ENCODE assay signal across 21 cellular contexts in the genomic region with DNA sequence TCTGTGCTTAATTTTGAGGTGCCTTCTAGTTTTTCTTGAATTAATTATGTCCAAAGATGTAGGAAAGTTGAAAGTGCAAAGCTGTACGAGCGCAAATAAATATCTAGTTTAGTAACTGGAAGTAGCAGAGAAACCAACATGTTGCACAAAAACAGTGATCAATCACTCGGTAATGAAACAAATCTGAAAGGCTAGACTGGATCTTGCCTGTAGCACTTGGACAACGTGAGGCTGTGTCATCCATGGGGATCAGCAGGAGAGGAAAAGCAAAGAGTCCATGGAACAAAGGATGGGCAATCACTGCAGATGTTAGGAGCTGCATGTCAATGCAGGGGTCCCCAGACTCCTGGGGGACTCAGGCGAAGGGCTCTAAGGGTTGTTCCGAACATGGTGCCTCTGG.
DNase-seq lines count a peak whose midpoint lies in the region; ATAC-seq and TF ChIP-seq lines count a peak whose summit lies in the region.
"Had no signal": no experiment of that assay in that cellular context is flagged by ENCODE, and none has a peak within 500 bp of the region (broad histone marks: within the 10 kb centered on the region; RNA-seq: fewer than 3 reads in every experiment).

No MANE protein-coding gene starts in this region.

- no peak overlapping the region for H4K91ac ChIP-seq in neuronal stem cell (ENCODE audit: low read depth, low read length, poor library complexity)

- WGBS in neuronal stem cell (ENCODE audit: extremely low coverage in 2 of 2, insufficient read length in 2 of 2, insufficient replicate concordance in 1 of 2), 2 donors = no CpG with 5 or more reads among the region's 6 CpGs

- H3K9me3 ChIP-seq in neuronal stem cell (replicated peaks in 1 of 2; ENCODE audit: control insufficient read depth in 2 of 2, insufficient read depth in 1 of 2, low read depth in 1 of 2, low read length in 2 of 2) = peaks cover 0 to 5% of the 10 kb centered on the region in 2 donors
- H3K9me3 ChIP-seq in uterus = no peaks in the 10 kb centered on the region
- H3K9me3 ChIP-seq: HAP-1, prostate gland had no signal

- no peaks in the 10 kb centered on the region for H3K36me3 Mint-ChIP-seq in GM23338 (ENCODE audit: low read depth)
- H3K36me3 Mint-ChIP-seq: immature natural killer cell had no signal

- no peak overlapping the region for H2BK5ac ChIP-seq in neuronal stem cell (ENCODE audit: low read length)

- H3K4ac ChIP-seq in neuronal stem cell (ENCODE audit: low read length) = no peak overlapping the region

- no peak overlapping the region for H3K27ac Mint-ChIP-seq in GM23338
- H3K27ac Mint-ChIP-seq: T-helper 1 cell treated with Interleukin-12 subunit alpha and Interleukin-12 subunit beta and Interleukin-4 antibody, amounts not matched to agents 30 μg/mL and 1 μg/mL, for 36 hours had no signal

- no peak overlapping the region for H3K27ac ChIP-seq in GM23338 (ENCODE audit: low read depth)
- H3K27ac ChIP-seq in neuronal stem cell (replicated peaks; ENCODE audit: low read length) = no peak overlapping the region
- H3K27ac ChIP-seq in uterus = peak overlapping the region in 1 of 2 donors; percentile 37
- H3K27ac ChIP-seq: prostate gland, RWPE1, SK-N-MC had no signal

- H2BK120ac ChIP-seq in neuronal stem cell (ENCODE audit: low read depth, low read length) = no peak overlapping the region

- TF ChIP-seq POLR2A in uterus (IDR thresholded peaks at IDR 0.05) = no peak

- H3K27me3 ChIP-seq in GM23338 (ENCODE audit: insufficient read depth) = no peaks in the 10 kb centered on the region
- no peaks in the 10 kb centered on the region for H3K27me3 ChIP-seq in neuronal stem cell (ENCODE audit: control insufficient read depth in 3 of 3, insufficient read depth in 3 of 3, low read depth in 1 of 3, low read length in 3 of 3)
- H3K27me3 ChIP-seq in uterus = no peaks in the 10 kb centered on the region

- no peak overlapping the region for H3K18ac ChIP-seq in neuronal stem cell (ENCODE audit: low read length)

- intact Hi-C loops in uterus (cut with DNase I; ENCODE audit: low total_unique reads) = no loop called here

- H3K4me2 ChIP-seq in GM23338 (no peak overlapping the region), neuronal stem cell (ENCODE audit: insufficient read depth, low read length, poor library complexity, severe bottlenecking) (no peak overlapping the region)

- H2AFZ ChIP-seq in GM23338 (peak overlapping the region; percentile 48; the same call in 1 of the 2 replicates), neuronal stem cell (ENCODE audit: low read length) (peak overlapping the region; percentile 51)

- peaks cover 15% of the 10 kb centered on the region; the same call in 1 of the 2 replicates for H3K9me2 ChIP-seq in GM23338 (ENCODE audit: insufficient read depth)

- H3K4me1 ChIP-seq in GM23338 (ENCODE audit: insufficient read depth) (no peaks in the 10 kb centered on the region), neuronal stem cell (ENCODE audit: control insufficient read depth in 2 of 2, insufficient read depth in 1 of 2, low read depth in 1 of 2, low read length in 2 of 2) (peaks cover 2 to 5% of the 10 kb centered on the region in 2 donors), uterus (no peaks in the 10 kb centered on the region)
- H3K4me1 ChIP-seq: HAP-1, prostate gland had no signal

- H3K4me3 Mint-ChIP-seq in GM23338 = no peak overlapping the region
- H3K4me3 Mint-ChIP-seq: immature natural killer cell; T-helper 1 cell treated with Interleukin-12 subunit alpha and Interleukin-12 subunit beta and Interleukin-4 antibody, amounts not matched to agents 30 μg/mL and 1 μg/mL, for 36 hours had no signal

- no peak overlapping the region for H4K8ac ChIP-seq in neuronal stem cell (ENCODE audit: low read depth, low read length)

- H3K79me1 ChIP-seq in neuronal stem cell (ENCODE audit: low read depth, low read length) = no peaks in the 10 kb centered on the region

- H3K36me3 ChIP-seq in GM23338 (ENCODE audit: insufficient read depth) (no peaks in the 10 kb centered on the region), neuronal stem cell (replicated peaks in 1 of 2; ENCODE audit: control insufficient read depth in 2 of 2, insufficient read depth in 2 of 2, low read length in 2 of 2) (no peaks in the 10 kb centered on the region), uterus (no peaks in the 10 kb centered on the region)
- H3K36me3 ChIP-seq: HAP-1, prostate gland had no signal

- TF ChIP-seq CTCF in GM23338 (conservative IDR thresholded peaks at IDR 0.05; ENCODE audit: low read depth in 2 of 2) (no peak), uterus (IDR thresholded peaks at IDR 0.05) (no peak)

- peaks cover 11% of the 10 kb centered on the region for H3K4me1 Mint-ChIP-seq in GM23338

- H2BK15ac ChIP-seq in neuronal stem cell (ENCODE audit: low read length) = no peak overlapping the region

- no peak overlapping the region for H2BK12ac ChIP-seq in neuronal stem cell (ENCODE audit: low read length)

- H2AK5ac ChIP-seq in neuronal stem cell (ENCODE audit: low read depth, low read length) = no peak overlapping the region

- ATAC-seq in GM23338 (no peak), esophagus mucosa (peak; percentile 22)

- H3K23ac ChIP-seq in neuronal stem cell (ENCODE audit: low read depth, low read length, poor library complexity) = no peak overlapping the region

- no peaks in the 10 kb centered on the region for H3F3A ChIP-seq in GM23338 (replicated peaks; ENCODE audit: low read depth)

- H3K9ac ChIP-seq in neuronal stem cell (ENCODE audit: low read depth, low read length, poor library complexity) = no peak overlapping the region

- DNase-seq in AG08395 (ENCODE audit: low spot score) = peak; percentile 2
- no peak for DNase-seq in GM23338 (ENCODE audit: low spot score)
- no peak for DNase-seq in neuronal stem cell (ENCODE audit: low spot score)
- no peak for DNase-seq in activated T-cell treated with anti-CD3 and anti-CD28 coated beads, Interleukin-2, amount 50 U/mL, for 48 hours
- no peak for DNase-seq in midbrain (lab: John Stamatoyannopoulos, UW)
- DNase-seq in OCI-M1 (lab: John Stamatoyannopoulos, UW) = no peak
- no peak for DNase-seq in uterus
- DNase-seq: activated CD8-positive, alpha-beta memory T cell treated with anti-CD3 and anti-CD28 coated beads for 24 hours; activated gamma-delta T cell treated with Interleukin-2 at 50 U/mL for 16 hours; activated T-cell treated with anti-CD3 and anti-CD28 coated beads, Interleukin-2, amount 50 U/mL, for 1 hour; immature natural killer cell; NCI-H1092 treated with DMSO at 0.1 percent for 48 hours; NCI-H2029 treated with DMSO at 0.1 percent for 48 hours; NCI-H2227 treated with DMSO at 0.1 percent for 48 hours; stimulated activated CD4-positive, alpha-beta T cell treated with anti-CD3 and anti-CD28 coated beads, Interleukin-1b, Interleukin-23, amount 100 ng/mL, for 48 hours had no signal

- H3K4me3 ChIP-seq in GM23338 = no peak overlapping the region
- H3K4me3 ChIP-seq in neuronal stem cell (ENCODE audit: low read length in 2 of 2) = no peak overlapping the region
- H3K4me3 ChIP-seq in uterus = no peak overlapping the region
- H3K4me3 ChIP-seq: HAP-1, prostate gland, SK-N-MC had no signal

- no peaks in the 10 kb centered on the region for H4K20me1 ChIP-seq in GM23338 (replicated peaks; ENCODE audit: insufficient read depth)

- no peak overlapping the region for H3K14ac ChIP-seq in neuronal stem cell (ENCODE audit: low read length)

- peaks cover 2% of the 10 kb centered on the region for H3K27me3 Mint-ChIP-seq in GM23338 (ENCODE audit: insufficient read depth, low read depth, poor library complexity)

- H3K9me3 Mint-ChIP-seq in GM23338 = no peaks in the 10 kb centered on the region

- no peaks in the 10 kb centered on the region for H3K79me2 ChIP-seq in GM23338 (replicated peaks; ENCODE audit: insufficient read depth)

TF ChIP-seq in GM23338, 12 proteins besides CTCF, POLR2A, EP300 and RAD21 (continues in another document):
- TF ChIP-seq NANOG (IDR thresholded peaks at IDR 0.05; ENCODE audit: borderline replicate concordance) (no peak), ZNF114 (CRISPR knock-in tag; IDR thresholded peaks at IDR 0.05) (no peak), ZNF331 (CRISPR knock-in tag; IDR thresholded peaks at IDR 0.05; ENCODE audit: low read depth) (no peak), JUNB (IDR thresholded peaks at IDR 0.05; ENCODE audit: unreplicated experiment) (no peak), POLR2AphosphoS5 (IDR thresholded peaks at IDR 0.05; ENCODE audit: low read depth) (no peak), EZH2 (IDR thresholded peaks at IDR 0.05; ENCODE audit: low read depth, unreplicated experiment) (no peak)
- TF ChIP-seq, protein P1, sequence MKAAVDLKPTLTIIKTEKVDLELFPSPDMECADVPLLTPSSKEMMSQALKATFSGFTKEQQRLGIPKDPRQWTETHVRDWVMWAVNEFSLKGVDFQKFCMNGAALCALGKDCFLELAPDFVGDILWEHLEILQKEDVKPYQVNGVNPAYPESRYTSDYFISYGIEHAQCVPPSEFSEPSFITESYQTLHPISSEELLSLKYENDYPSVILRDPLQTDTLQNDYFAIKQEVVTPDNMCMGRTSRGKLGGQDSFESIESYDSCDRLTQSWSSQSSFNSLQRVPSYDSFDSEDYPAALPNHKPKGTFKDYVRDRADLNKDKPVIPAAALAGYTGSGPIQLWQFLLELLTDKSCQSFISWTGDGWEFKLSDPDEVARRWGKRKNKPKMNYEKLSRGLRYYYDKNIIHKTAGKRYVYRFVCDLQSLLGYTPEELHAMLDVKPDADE (IDR thresholded peaks at IDR 0.05) = no peak
- TF ChIP-seq, protein P2, sequence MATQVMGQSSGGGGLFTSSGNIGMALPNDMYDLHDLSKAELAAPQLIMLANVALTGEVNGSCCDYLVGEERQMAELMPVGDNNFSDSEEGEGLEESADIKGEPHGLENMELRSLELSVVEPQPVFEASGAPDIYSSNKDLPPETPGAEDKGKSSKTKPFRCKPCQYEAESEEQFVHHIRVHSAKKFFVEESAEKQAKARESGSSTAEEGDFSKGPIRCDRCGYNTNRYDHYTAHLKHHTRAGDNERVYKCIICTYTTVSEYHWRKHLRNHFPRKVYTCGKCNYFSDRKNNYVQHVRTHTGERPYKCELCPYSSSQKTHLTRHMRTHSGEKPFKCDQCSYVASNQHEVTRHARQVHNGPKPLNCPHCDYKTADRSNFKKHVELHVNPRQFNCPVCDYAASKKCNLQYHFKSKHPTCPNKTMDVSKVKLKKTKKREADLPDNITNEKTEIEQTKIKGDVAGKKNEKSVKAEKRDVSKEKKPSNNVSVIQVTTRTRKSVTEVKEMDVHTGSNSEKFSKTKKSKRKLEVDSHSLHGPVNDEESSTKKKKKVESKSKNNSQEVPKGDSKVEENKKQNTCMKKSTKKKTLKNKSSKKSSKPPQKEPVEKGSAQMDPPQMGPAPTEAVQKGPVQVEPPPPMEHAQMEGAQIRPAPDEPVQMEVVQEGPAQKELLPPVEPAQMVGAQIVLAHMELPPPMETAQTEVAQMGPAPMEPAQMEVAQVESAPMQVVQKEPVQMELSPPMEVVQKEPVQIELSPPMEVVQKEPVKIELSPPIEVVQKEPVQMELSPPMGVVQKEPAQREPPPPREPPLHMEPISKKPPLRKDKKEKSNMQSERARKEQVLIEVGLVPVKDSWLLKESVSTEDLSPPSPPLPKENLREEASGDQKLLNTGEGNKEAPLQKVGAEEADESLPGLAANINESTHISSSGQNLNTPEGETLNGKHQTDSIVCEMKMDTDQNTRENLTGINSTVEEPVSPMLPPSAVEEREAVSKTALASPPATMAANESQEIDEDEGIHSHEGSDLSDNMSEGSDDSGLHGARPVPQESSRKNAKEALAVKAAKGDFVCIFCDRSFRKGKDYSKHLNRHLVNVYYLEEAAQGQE (IDR thresholded peaks at IDR 0.05; ENCODE audit: unreplicated experiment) = no peak
